In the genomic region with DNA sequence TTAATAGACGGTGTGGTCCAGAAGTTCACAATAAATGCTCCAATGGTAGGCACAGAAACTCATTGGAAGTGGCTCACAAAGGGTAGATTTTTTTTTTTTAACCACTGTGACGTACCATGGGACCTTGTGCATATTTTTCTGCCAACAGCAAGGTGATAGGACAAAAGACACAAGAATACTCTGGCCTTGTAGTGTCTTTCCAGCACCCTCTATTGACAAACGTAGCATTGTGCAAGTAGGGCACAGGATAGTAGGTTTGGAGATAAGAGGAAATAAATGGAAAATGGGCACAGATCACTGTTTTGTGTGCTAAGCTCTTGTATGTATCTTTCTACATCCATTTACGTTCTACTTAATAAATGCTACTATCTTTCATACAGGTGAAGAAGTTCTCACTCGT, we compare ENCODE assay signal across 1 cellular context.
TF ChIP-seq lines count a peak whose summit lies in the region.

No MANE protein-coding gene starts in this region.

TF ChIP-seq in GM23338, 12 proteins besides CTCF, POLR2A, EP300 and RAD21 (continued from another document):
- TF ChIP-seq, protein P1, sequence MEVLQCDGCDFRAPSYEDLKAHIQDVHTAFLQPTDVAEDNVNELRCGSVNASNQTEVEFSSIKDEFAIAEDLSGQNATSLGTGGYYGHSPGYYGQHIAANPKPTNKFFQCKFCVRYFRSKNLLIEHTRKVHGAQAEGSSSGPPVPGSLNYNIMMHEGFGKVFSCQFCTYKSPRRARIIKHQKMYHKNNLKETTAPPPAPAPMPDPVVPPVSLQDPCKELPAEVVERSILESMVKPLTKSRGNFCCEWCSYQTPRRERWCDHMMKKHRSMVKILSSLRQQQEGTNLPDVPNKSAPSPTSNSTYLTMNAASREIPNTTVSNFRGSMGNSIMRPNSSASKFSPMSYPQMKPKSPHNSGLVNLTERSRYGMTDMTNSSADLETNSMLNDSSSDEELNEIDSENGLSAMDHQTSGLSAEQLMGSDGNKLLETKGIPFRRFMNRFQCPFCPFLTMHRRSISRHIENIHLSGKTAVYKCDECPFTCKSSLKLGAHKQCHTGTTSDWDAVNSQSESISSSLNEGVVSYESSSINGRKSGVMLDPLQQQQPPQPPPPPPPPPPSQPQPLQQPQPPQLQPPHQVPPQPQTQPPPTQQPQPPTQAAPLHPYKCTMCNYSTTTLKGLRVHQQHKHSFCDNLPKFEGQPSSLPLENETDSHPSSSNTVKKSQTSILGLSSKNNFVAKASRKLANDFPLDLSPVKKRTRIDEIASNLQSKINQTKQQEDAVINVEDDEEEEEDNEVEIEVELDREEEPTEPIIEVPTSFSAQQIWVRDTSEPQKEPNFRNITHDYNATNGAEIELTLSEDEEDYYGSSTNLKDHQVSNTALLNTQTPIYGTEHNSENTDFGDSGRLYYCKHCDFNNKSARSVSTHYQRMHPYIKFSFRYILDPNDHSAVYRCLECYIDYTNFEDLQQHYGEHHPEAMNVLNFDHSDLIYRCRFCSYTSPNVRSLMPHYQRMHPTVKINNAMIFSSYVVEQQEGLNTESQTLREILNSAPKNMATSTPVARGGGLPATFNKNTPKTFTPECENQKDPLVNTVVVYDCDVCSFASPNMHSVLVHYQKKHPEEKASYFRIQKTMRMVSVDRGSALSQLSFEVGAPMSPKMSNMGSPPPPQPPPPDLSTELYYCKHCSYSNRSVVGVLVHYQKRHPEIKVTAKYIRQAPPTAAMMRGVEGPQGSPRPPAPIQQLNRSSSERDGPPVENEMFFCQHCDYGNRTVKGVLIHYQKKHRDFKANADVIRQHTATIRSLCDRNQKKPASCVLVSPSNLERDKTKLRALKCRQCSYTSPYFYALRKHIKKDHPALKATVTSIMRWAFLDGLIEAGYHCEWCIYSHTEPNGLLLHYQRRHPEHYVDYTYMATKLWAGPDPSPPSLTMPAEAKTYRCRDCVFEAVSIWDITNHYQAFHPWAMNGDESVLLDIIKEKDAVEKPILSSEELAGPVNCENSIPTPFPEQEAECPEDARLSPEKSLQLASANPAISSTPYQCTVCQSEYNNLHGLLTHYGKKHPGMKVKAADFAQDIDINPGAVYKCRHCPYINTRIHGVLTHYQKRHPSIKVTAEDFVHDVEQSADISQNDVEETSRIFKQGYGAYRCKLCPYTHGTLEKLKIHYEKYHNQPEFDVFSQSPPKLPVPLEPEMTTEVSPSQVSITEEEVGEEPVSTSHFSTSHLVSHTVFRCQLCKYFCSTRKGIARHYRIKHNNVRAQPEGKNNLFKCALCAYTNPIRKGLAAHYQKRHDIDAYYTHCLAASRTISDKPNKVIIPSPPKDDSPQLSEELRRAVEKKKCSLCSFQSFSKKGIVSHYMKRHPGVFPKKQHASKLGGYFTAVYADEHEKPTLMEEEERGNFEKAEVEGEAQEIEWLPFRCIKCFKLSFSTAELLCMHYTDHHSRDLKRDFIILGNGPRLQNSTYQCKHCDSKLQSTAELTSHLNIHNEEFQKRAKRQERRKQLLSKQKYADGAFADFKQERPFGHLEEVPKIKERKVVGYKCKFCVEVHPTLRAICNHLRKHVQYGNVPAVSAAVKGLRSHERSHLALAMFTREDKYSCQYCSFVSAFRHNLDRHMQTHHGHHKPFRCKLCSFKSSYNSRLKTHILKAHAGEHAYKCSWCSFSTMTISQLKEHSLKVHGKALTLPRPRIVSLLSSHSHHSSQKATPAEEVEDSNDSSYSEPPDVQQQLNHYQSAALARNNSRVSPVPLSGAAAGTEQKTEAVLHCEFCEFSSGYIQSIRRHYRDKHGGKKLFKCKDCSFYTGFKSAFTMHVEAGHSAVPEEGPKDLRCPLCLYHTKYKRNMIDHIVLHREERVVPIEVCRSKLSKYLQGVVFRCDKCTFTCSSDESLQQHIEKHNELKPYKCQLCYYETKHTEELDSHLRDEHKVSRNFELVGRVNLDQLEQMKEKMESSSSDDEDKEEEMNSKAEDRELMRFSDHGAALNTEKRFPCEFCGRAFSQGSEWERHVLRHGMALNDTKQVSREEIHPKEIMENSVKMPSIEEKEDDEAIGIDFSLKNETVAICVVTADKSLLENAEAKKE (CRISPR knock-in tag; IDR thresholded peaks at IDR 0.05): no peak
- TF ChIP-seq EZH2 (IDR thresholded peaks at IDR 0.05; ENCODE audit: low read depth, unreplicated experiment): no peak
TF ChIP-seq in GM23338: peak in this region for 0.
